ENCODE assay signal across 1 cellular context in genomic region chr10:89355373-89355772, GRCh38.
TF ChIP-seq lines count a peak whose summit lies in the region.

No MANE protein-coding gene starts in this region.

TF ChIP-seq in K562, 482 proteins besides CTCF, POLR2A, EP300 and RAD21 (continued from another document and continues in another):
- TF ChIP-seq CEBPZ (IDR thresholded peaks at IDR 0.05; ENCODE audit: borderline replicate concordance, low read depth, low read length) = no peak
- TF ChIP-seq HMBOX1 (IDR thresholded peaks at IDR 0.05) = no peak
- TF ChIP-seq HDAC2 (IDR thresholded peaks at IDR 0.05) = no peak
- no peak for TF ChIP-seq ATF2 (CRISPR knock-in tag; IDR thresholded peaks at IDR 0.05)
- no peak for TF ChIP-seq HES1 (IDR thresholded peaks at IDR 0.05; ENCODE audit: low read depth)
- no peak for TF ChIP-seq POLR2AphosphoS5 (IDR thresholded peaks at IDR 0.05; ENCODE audit: control insufficient read depth, insufficient read depth, low read depth, low read length)
- TF ChIP-seq EZH2 (IDR thresholded peaks at IDR 0.05; ENCODE audit: borderline replicate concordance, low read depth, low read length) = no peak
- TF ChIP-seq ZFX (CRISPR knock-in tag; IDR thresholded peaks at IDR 0.05) = no peak
- no peak for TF ChIP-seq RHOXF2B (CRISPR knock-in tag; conservative IDR thresholded peaks at IDR 0.05)
- no peak for TF ChIP-seq STAT6 (CRISPR knock-in tag; IDR thresholded peaks at IDR 0.05)
- no peak for TF ChIP-seq RFX5 (IDR thresholded peaks at IDR 0.05; ENCODE audit: low read depth, low read length)
- TF ChIP-seq ZNF121 (CRISPR knock-in tag; conservative IDR thresholded peaks at IDR 0.05) = no peak
- TF ChIP-seq ATF4 (CRISPR knock-in tag; IDR thresholded peaks at IDR 0.05) = peak; percentile 63; the same call in 1 of the 2 replicates
- no peak for TF ChIP-seq PRMT5 (CRISPR knock-in tag; IDR thresholded peaks at IDR 0.05)
- TF ChIP-seq MLLT1 (IDR thresholded peaks at IDR 0.05) = no peak
- TF ChIP-seq GTF2A2 (tag; IDR thresholded peaks at IDR 0.05) = peak; percentile 76; the same call in 1 of the 2 replicates
- no peak for TF ChIP-seq SLC30A9 (CRISPR knock-in tag; IDR thresholded peaks at IDR 0.05)
- TF ChIP-seq MAX (CRISPR knock-in tag; IDR thresholded peaks at IDR 0.05) = no peak
- TF ChIP-seq KDM1A (IDR thresholded peaks at IDR 0.05) = no peak
- no peak for TF ChIP-seq DEAF1 (CRISPR knock-in tag; IDR thresholded peaks at IDR 0.05)
- 0 out of 2 replicates have a peak, but pooled peaks have one; percentile 28 for TF ChIP-seq PPARD (CRISPR knock-in tag; IDR thresholded peaks at IDR 0.05)
- peak; percentile 54; the same call in 1 of the 2 replicates for TF ChIP-seq ZNF445 (CRISPR knock-in tag; IDR thresholded peaks at IDR 0.05; ENCODE audit: low read depth)
- TF ChIP-seq ZNF212 (CRISPR knock-in tag; IDR thresholded peaks at IDR 0.05) = peak; percentile 83; the same call in 1 of the 2 replicates
- TF ChIP-seq NFE2 (IDR thresholded peaks at IDR 0.05; ENCODE audit: low read depth) = no peak
- peak; percentile 70; the same call in 1 of the 2 replicates for TF ChIP-seq ZNF75A (CRISPR knock-in tag; IDR thresholded peaks at IDR 0.05)
- TF ChIP-seq ZFP91 (CRISPR knock-in tag; IDR thresholded peaks at IDR 0.05) = no peak
- no peak for TF ChIP-seq TGIF2 (CRISPR knock-in tag; IDR thresholded peaks at IDR 0.05)
- TF ChIP-seq THRA (IDR thresholded peaks at IDR 0.05) = no peak
- TF ChIP-seq CBX2 (IDR thresholded peaks at IDR 0.05; ENCODE audit: insufficient read depth, low read length, poor library complexity, severe bottlenecking) = no peak
- TF ChIP-seq TEAD4 (IDR thresholded peaks at IDR 0.05; ENCODE audit: low read length) = no peak
- TF ChIP-seq TEAD4 (CRISPR knock-in tag; IDR thresholded peaks at IDR 0.05; ENCODE audit: borderline replicate concordance) = no peak
- TF ChIP-seq MYC (IDR thresholded peaks at IDR 0.05; ENCODE audit: low read depth, low read length) = no peak
- TF ChIP-seq MYC (CRISPR knock-in tag; IDR thresholded peaks at IDR 0.05; ENCODE audit: borderline replicate concordance, low read depth) = no peak
- TF ChIP-seq THAP7 (CRISPR knock-in tag; IDR thresholded peaks at IDR 0.05) = no peak
- TF ChIP-seq JUNB (CRISPR knock-in tag; conservative IDR thresholded peaks at IDR 0.05) = no peak
- TF ChIP-seq DMBX1 (CRISPR knock-in tag; IDR thresholded peaks at IDR 0.05; ENCODE audit: borderline replicate concordance) = peak; percentile 99
- no peak for TF ChIP-seq NFE2L1 (tag; IDR thresholded peaks at IDR 0.05; ENCODE audit: borderline replicate concordance, low read depth)
- TF ChIP-seq TEAD1 (CRISPR knock-in tag; IDR thresholded peaks at IDR 0.05) = peak in 1 of 2 experiments; percentile 56; a peak in 1 of 4 replicates
- TF ChIP-seq SMAD3 (CRISPR knock-in tag; conservative IDR thresholded peaks at IDR 0.05) = peak; percentile 91
